ENCODE assay signal across 3 cellular contexts in the genomic region with DNA sequence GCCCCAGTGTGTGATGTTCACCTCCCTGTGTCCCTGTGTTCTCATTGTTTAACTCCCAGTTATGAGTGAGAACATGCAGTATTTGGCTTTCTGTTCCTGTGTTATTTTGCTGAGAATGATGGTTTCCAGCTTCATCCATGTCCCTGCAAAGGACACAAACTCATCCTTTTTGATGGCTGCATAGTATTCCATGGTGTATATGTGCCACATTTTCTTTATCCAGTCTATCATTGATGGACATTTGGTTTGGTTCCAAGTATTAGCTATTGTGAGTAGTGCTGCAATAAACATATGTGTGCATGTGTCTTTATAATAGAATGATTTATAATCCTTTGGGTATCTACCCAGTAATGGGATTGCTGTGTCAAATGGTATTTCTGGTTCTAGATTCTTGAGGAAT. TPM values are rescaled to one million over a fixed set of nuclear protein-coding genes. Genes with fewer than 3 reads are reported as not detected.
"Had no signal": no experiment of that assay in that cellular context is flagged by ENCODE, and none has a peak within 500 bp of the region (broad histone marks: within the 10 kb centered on the region; RNA-seq: fewer than 3 reads in every experiment).

No MANE protein-coding gene starts in this region.

RNA-seq across cellular contexts. Expression of gene NRK, which starts 16.7 kb away (rescaled TPM):
- total RNA-seq: LHCN-M2, M059J, NCI-H460 had no signal
